ENCODE assay signal across 8 cellular contexts in the genomic region with DNA sequence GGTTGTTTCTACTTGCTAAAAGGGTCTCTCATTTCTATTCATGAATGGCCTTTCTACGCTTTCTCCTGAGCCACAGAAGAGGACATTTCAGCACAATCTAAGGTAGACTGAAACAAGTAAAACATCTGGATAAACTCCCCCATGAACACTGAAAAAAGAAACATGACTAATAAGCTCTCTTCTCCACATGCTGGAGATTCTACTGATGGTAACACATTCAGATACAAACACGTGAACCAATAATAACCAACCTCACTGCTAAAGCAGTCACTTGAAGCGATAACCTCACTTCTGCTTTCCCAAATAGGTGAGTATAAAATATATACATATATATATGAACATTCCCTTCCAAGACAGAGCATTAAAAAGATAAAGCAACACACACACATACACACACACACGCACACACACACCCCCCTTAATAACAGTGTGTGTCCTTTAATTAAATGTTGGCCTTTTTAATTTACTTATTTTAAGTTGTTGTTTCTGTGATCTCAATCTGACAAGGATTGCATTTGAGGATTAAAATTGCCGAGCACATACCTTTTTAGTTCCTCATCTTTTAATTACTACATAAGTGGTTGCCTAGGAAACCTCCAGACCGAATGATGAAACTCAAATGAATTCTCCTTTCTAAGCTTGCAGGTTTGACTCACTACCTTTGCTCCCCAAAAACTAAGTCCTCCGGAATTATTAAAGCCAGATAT.
DNase-seq lines count a peak whose midpoint lies in the region; ATAC-seq lines count a peak whose summit lies in the region.

No MANE protein-coding gene starts in this region.

- no peak for DNase-seq in activated T-helper 1 cell treated with anti-CD3 and anti-CD28 coated beads, Interleukin-12 subunit alpha, Interleukin-12 subunit beta, Interleukin-2, Interleukin-4 antibody, amounts not matched to agents 30 ng/mL and 10 ng/mL and 1 ng/mL, durations not matched to agents 14 hours and 24 hours and 36 hours (ENCODE audit: low spot score)
- DNase-seq in naive B cell (peak; percentile 70), glomerular visceral epithelial cell (ENCODE audit: extremely low spot score) (no peak), NCI-H2107 treated with DMSO at 0.1 percent for 48 hours (lab: John Stamatoyannopoulos, UW; ENCODE audit: unreplicated experiment) (no peak), ecto neural progenitor cell (ENCODE audit: low spot score) (no peak)

- ATAC-seq in GM18517 (IDR thresholded peaks at IDR 0.05; ENCODE audit: unreplicated experiment) = peak; percentile 37
- peak; percentile 39 for ATAC-seq in HG02973 (IDR thresholded peaks at IDR 0.05; ENCODE audit: unreplicated experiment)
- ATAC-seq in naive B cell (ENCODE audit: low read depth in 2 of 2) = peak; percentile 77 to 82
- no peak for ATAC-seq in GM21390 (IDR thresholded peaks at IDR 0.05; ENCODE audit: unreplicated experiment)

- H3K4me1 Mint-ChIP-seq in activated T-helper 1 cell treated with anti-CD3 and anti-CD28 coated beads, Interleukin-12 subunit alpha, Interleukin-12 subunit beta, Interleukin-2, Interleukin-4 antibody, amounts not matched to agents 30 ng/mL and 10 ng/mL and 1 ng/mL, durations not matched to agents 14 hours and 24 hours and 36 hours (ENCODE audit: low read depth) = peaks cover 63% of the 10 kb centered on the region
- peaks cover 59 to 92% (median 81%) of the 10 kb centered on the region in 3 donors for H3K4me1 Mint-ChIP-seq in naive B cell

- no peak overlapping the region for H3K4me3 Mint-ChIP-seq in activated T-helper 1 cell treated with anti-CD3 and anti-CD28 coated beads, Interleukin-12 subunit alpha, Interleukin-12 subunit beta, Interleukin-2, Interleukin-4 antibody, amounts not matched to agents 30 ng/mL and 10 ng/mL and 1 ng/mL, durations not matched to agents 14 hours and 24 hours and 36 hours
- H3K4me3 Mint-ChIP-seq in naive B cell = peak overlapping the region; percentile 9 to 81 (median 53)

- H3K9me3 Mint-ChIP-seq in activated T-helper 1 cell treated with anti-CD3 and anti-CD28 coated beads, Interleukin-12 subunit alpha, Interleukin-12 subunit beta, Interleukin-2, Interleukin-4 antibody, amounts not matched to agents 30 ng/mL and 10 ng/mL and 1 ng/mL, durations not matched to agents 14 hours and 24 hours and 36 hours = peaks cover 16% of the 10 kb centered on the region
- peaks cover 0 to 4% (median 0%) of the 10 kb centered on the region in 7 donors for H3K9me3 Mint-ChIP-seq in naive B cell

- intact Hi-C loops in activated T-helper 1 cell treated with anti-CD3 and anti-CD28 coated beads, Interleukin-12 subunit alpha, Interleukin-12 subunit beta, Interleukin-2, Interleukin-4 antibody, amounts not matched to agents 30 ng/mL and 10 ng/mL and 1 ng/mL, durations not matched to agents 14 hours and 24 hours and 36 hours (cut with micrococcal nuclease) = no loop called here

- H3K36me3 Mint-ChIP-seq in activated T-helper 1 cell treated with anti-CD3 and anti-CD28 coated beads, Interleukin-12 subunit alpha, Interleukin-12 subunit beta, Interleukin-2, Interleukin-4 antibody, amounts not matched to agents 30 ng/mL and 10 ng/mL and 1 ng/mL, durations not matched to agents 14 hours and 24 hours and 36 hours (ENCODE audit: low read depth) = peaks cover 35% of the 10 kb centered on the region
- peaks cover 7 to 8% of the 10 kb centered on the region in 2 donors for H3K36me3 Mint-ChIP-seq in naive B cell

- peak overlapping the region; percentile 61 for H3K27ac Mint-ChIP-seq in activated T-helper 1 cell treated with anti-CD3 and anti-CD28 coated beads, Interleukin-12 subunit alpha, Interleukin-12 subunit beta, Interleukin-2, Interleukin-4 antibody, amounts not matched to agents 30 ng/mL and 10 ng/mL and 1 ng/mL, durations not matched to agents 14 hours and 24 hours and 36 hours
- peak overlapping the region; percentile 89 to 99 (median 94) for H3K27ac Mint-ChIP-seq in naive B cell

- H3K27me3 Mint-ChIP-seq in activated T-helper 1 cell treated with anti-CD3 and anti-CD28 coated beads, Interleukin-12 subunit alpha, Interleukin-12 subunit beta, Interleukin-2, Interleukin-4 antibody, amounts not matched to agents 30 ng/mL and 10 ng/mL and 1 ng/mL, durations not matched to agents 14 hours and 24 hours and 36 hours (ENCODE audit: insufficient read depth) = no peaks in the 10 kb centered on the region
- H3K27me3 Mint-ChIP-seq in naive B cell = no peaks in the 10 kb centered on the region
